In the genomic region with DNA sequence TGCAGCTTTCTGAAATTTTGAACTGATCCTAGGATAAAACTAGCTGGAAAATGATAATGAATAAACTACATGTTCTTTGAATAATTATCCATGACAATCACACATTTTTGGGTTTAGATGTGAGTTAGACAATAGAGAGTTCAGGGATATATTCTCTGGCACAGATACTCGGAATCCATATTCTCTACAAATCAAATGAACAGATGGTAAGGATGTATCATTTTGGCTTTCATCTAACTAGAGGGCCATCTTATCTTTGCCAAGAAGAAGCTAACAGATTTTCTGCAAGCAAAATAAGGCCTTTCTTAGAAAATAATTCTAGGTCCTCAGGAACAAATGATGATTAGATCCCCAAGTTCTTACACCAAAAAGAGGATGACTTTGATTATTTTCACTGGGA, we compare ENCODE assay signal across 35 cellular contexts.
"Had no signal": no experiment of that assay in that cellular context is flagged by ENCODE, and none has a peak within 500 bp of the region (broad histone marks: within the 10 kb centered on the region; RNA-seq: fewer than 3 reads in every experiment).

No MANE protein-coding gene starts in this region.

- DNase-seq: activated B cell treated with CpG ODN at 0.5 μM for 24 hours; activated CD4-positive, alpha-beta memory T cell treated with anti-CD3 and anti-CD28 coated beads for 36 hours; activated CD4-positive, alpha-beta T cell treated with anti-CD3 and anti-CD28 coated beads for 4 hours; activated CD4-positive, alpha-beta T cell treated with anti-CD3 and anti-CD28 coated beads, Interleukin-2, amount 10 ng/mL, durations not matched to agents 24 days and 14 days; activated CD4-positive, alpha-beta T cell treated with anti-CD3 and anti-CD28 coated beads, Interleukin-2, amount 50 U/mL, for 1 hour; activated CD4-positive, alpha-beta T cell treated with anti-CD3 and anti-CD28 coated beads, Interleukin-2, amount 50 U/mL, for 4 hours; activated CD4-positive, CD25-positive, alpha-beta regulatory T cell treated with anti-CD3 and anti-CD28 coated beads, Interleukin-2, amount 50 U/mL, for 72 hours; activated CD8-positive, alpha-beta memory T cell treated with anti-CD3 and anti-CD28 coated beads, Interleukin-2, amount 50 U/mL, for 4 hours; activated CD8-positive, alpha-beta T cell treated with anti-CD3 and anti-CD28 coated beads for 36 hours; activated effector memory CD4-positive, alpha-beta T cell treated with anti-CD3 and anti-CD28 coated beads, Interleukin-2, amount 50 U/mL, for 16 hours; activated gamma-delta T cell treated with Interleukin-2 at 50 U/mL for 16 hours; activated naive CD4-positive, alpha-beta T cell; activated naive CD4-positive, alpha-beta T cell treated with anti-CD3 and anti-CD28 coated beads for 36 hours; activated naive CD4-positive, alpha-beta T cell treated with anti-CD3 and anti-CD28 coated beads, Interleukin-2, amount 50 U/mL, for 16 hours; activated naive CD8-positive, alpha-beta T cell treated with anti-CD3 and anti-CD28 coated beads for 36 hours; activated T-cell treated with anti-CD3 and anti-CD28 coated beads for 4 hours; activated T-cell treated with anti-CD3 and anti-CD28 coated beads, Interleukin-2, amount 50 U/mL, for 1 hour; activated T-cell treated with anti-CD3 and anti-CD28 coated beads, Interleukin-2, amount 50 U/mL, for 4 hours; activated T-cell treated with anti-CD3 and anti-CD28 coated beads, Interleukin-2, amount 50 U/mL, for 72 hours; adrenal gland; amniotic stem cell; aorta; body of pancreas; brain microvascular endothelial cell; central memory CD4-positive, alpha-beta T cell; T-helper 1 cell; T-helper 2 cell; T-helper 9 cell had no signal

- H3K36me3 ChIP-seq: adrenal gland, brain microvascular endothelial cell, breast epithelium had no signal

- H3K9me3 ChIP-seq: adrenal gland, body of pancreas, breast epithelium had no signal

- H3K4me3 Mint-ChIP-seq: activated B cell treated with CpG ODN at 0.5 μM for 24 hours; activated CD4-positive, alpha-beta memory T cell treated with anti-CD3 and anti-CD28 coated beads for 36 hours; activated CD4-positive, alpha-beta T cell treated with anti-CD3 and anti-CD28 coated beads, Interleukin-2, amount 10 ng/mL, durations not matched to agents 24 days and 14 days; activated CD8-positive, alpha-beta T cell treated with anti-CD3 and anti-CD28 coated beads for 36 hours; activated naive CD4-positive, alpha-beta T cell treated with anti-CD3 and anti-CD28 coated beads for 36 hours; activated naive CD8-positive, alpha-beta T cell treated with anti-CD3 and anti-CD28 coated beads for 36 hours; activated T-cell treated with anti-CD3 and anti-CD28 coated beads, Interleukin-2, amount 50 U/mL, for 4 hours; activated T-cell treated with anti-CD3 and anti-CD28 coated beads, Interleukin-2, amount 50 U/mL, for 72 hours; activated T-helper 1 cell treated with anti-CD3 and anti-CD28 coated beads, Interleukin-12 subunit alpha, Interleukin-12 subunit beta, Interleukin-2, Interleukin-4 antibody, amounts not matched to agents 30 ng/mL and 10 ng/mL and 1 ng/mL, durations not matched to agents 14 hours and 24 hours and 36 hours; activated T-helper 17 cell treated with anti-CD3 and anti-CD28 coated beads, Interleukin-2, amount 50 U/mL, for 72 hours; T-helper 1 cell treated with Interleukin-12 subunit alpha and Interleukin-12 subunit beta and Interleukin-4 antibody, amounts not matched to agents 30 μg/mL and 1 μg/mL, for 36 hours; T-helper 2 cell treated with Interferon-gamma antibody and Interleukin-4, amounts not matched to agents 5 μg/mL and 100 μg/mL, for 36 hours had no signal

- H3K27ac ChIP-seq: adrenal gland, body of pancreas, brain microvascular endothelial cell, breast epithelium, VCaP had no signal

- H3K27me3 Mint-ChIP-seq: activated CD4-positive, alpha-beta T cell treated with anti-CD3 and anti-CD28 coated beads, Interleukin-2, amount 10 ng/mL, durations not matched to agents 24 days and 14 days had no signal

- H3K4me1 Mint-ChIP-seq: activated B cell treated with CpG ODN at 0.5 μM for 24 hours; activated CD4-positive, alpha-beta T cell treated with anti-CD3 and anti-CD28 coated beads, Interleukin-2, amount 10 ng/mL, durations not matched to agents 24 days and 14 days; activated naive CD8-positive, alpha-beta T cell treated with anti-CD3 and anti-CD28 coated beads for 36 hours; activated T-helper 17 cell treated with anti-CD3 and anti-CD28 coated beads, Interleukin-2, amount 50 U/mL, for 72 hours had no signal

- H3K4me1 ChIP-seq: breast epithelium had no signal

- H3K27me3 ChIP-seq: adrenal gland, body of pancreas, brain microvascular endothelial cell, breast epithelium had no signal

- H3K9me3 Mint-ChIP-seq: activated B cell treated with CpG ODN at 0.5 μM for 24 hours; activated CD4-positive, alpha-beta memory T cell treated with anti-CD3 and anti-CD28 coated beads for 36 hours; activated CD4-positive, alpha-beta T cell treated with anti-CD3 and anti-CD28 coated beads, Interleukin-2, amount 10 ng/mL, durations not matched to agents 24 days and 14 days; activated CD8-positive, alpha-beta T cell treated with anti-CD3 and anti-CD28 coated beads for 36 hours; activated naive CD4-positive, alpha-beta T cell treated with anti-CD3 and anti-CD28 coated beads for 36 hours; activated naive CD4-positive, alpha-beta T cell treated with anti-CD3 and anti-CD28 coated beads, Interleukin-2, amount 50 U/mL, for 72 hours; activated naive CD8-positive, alpha-beta T cell treated with anti-CD3 and anti-CD28 coated beads for 36 hours; activated T-cell treated with anti-CD3 and anti-CD28 coated beads, Interleukin-2, amount 50 U/mL, for 4 hours; activated T-helper 1 cell treated with anti-CD3 and anti-CD28 coated beads, Interleukin-12 subunit alpha, Interleukin-12 subunit beta, Interleukin-2, Interleukin-4 antibody, amounts not matched to agents 30 ng/mL and 10 ng/mL and 1 ng/mL, durations not matched to agents 14 hours and 24 hours and 36 hours; activated T-helper 17 cell treated with anti-CD3 and anti-CD28 coated beads, Interleukin-2, amount 50 U/mL, for 72 hours; T-helper 1 cell treated with Interleukin-12 subunit alpha and Interleukin-12 subunit beta and Interleukin-4 antibody, amounts not matched to agents 30 μg/mL and 1 μg/mL, for 36 hours; T-helper 2 cell treated with Interferon-gamma antibody and Interleukin-4, amounts not matched to agents 5 μg/mL and 100 μg/mL, for 36 hours had no signal

- H3K36me3 Mint-ChIP-seq: activated CD4-positive, alpha-beta memory T cell treated with anti-CD3 and anti-CD28 coated beads for 36 hours; activated naive CD4-positive, alpha-beta T cell treated with anti-CD3 and anti-CD28 coated beads, Interleukin-2, amount 50 U/mL, for 72 hours; activated naive CD8-positive, alpha-beta T cell treated with anti-CD3 and anti-CD28 coated beads for 36 hours had no signal

- H3K27ac Mint-ChIP-seq: activated B cell treated with CpG ODN at 0.5 μM for 24 hours; activated CD4-positive, alpha-beta memory T cell treated with anti-CD3 and anti-CD28 coated beads for 36 hours; activated CD4-positive, alpha-beta T cell treated with anti-CD3 and anti-CD28 coated beads, Interleukin-2, amount 10 ng/mL, durations not matched to agents 24 days and 14 days; activated CD8-positive, alpha-beta T cell treated with anti-CD3 and anti-CD28 coated beads for 36 hours; activated naive CD4-positive, alpha-beta T cell treated with anti-CD3 and anti-CD28 coated beads for 36 hours; activated naive CD4-positive, alpha-beta T cell treated with anti-CD3 and anti-CD28 coated beads, Interleukin-2, amount 50 U/mL, for 72 hours; activated naive CD8-positive, alpha-beta T cell treated with anti-CD3 and anti-CD28 coated beads for 36 hours; activated T-cell treated with anti-CD3 and anti-CD28 coated beads, Interleukin-2, amount 50 U/mL, for 72 hours; activated T-helper 1 cell treated with anti-CD3 and anti-CD28 coated beads, Interleukin-12 subunit alpha, Interleukin-12 subunit beta, Interleukin-2, Interleukin-4 antibody, amounts not matched to agents 30 ng/mL and 10 ng/mL and 1 ng/mL, durations not matched to agents 14 hours and 24 hours and 36 hours; activated T-helper 17 cell treated with anti-CD3 and anti-CD28 coated beads, Interleukin-2, amount 50 U/mL, for 72 hours; T-helper 1 cell treated with Interleukin-12 subunit alpha and Interleukin-12 subunit beta and Interleukin-4 antibody, amounts not matched to agents 30 μg/mL and 1 μg/mL, for 36 hours; T-helper 2 cell treated with Interferon-gamma antibody and Interleukin-4, amounts not matched to agents 5 μg/mL and 100 μg/mL, for 36 hours had no signal

- H3K4me3 ChIP-seq: adrenal gland, body of pancreas, breast epithelium had no signal
